16 cellular contexts compared by ENCODE assay signal in genomic region chr20:49660912-49661311, GRCh38.
"Had no signal": no experiment of that assay in that cellular context is flagged by ENCODE, and none has a peak within 500 bp of the region (broad histone marks: within the 10 kb centered on the region; RNA-seq: fewer than 3 reads in every experiment).

No MANE protein-coding gene starts in this region.

- FAIRE-seq: TTC549 had no signal

- H3K27me3 ChIP-seq: body of pancreas, esophagus squamous epithelium, tibial artery, uterus had no signal

- H3K4me3 ChIP-seq: body of pancreas, esophagus squamous epithelium, tibial artery, uterus had no signal

- H3K4me3 Mint-ChIP-seq: activated CD4-positive, alpha-beta memory T cell treated with anti-CD3 and anti-CD28 coated beads, Interleukin-2, amount 10 ng/mL, durations not matched to agents 7 days and 5 days; activated CD8-positive, alpha-beta memory T cell treated with anti-CD3 and anti-CD28 coated beads, Interleukin-2, amount 10 ng/mL, durations not matched to agents 7 days and 5 days; activated naive CD4-positive, alpha-beta T cell treated with anti-CD3 and anti-CD28 coated beads for 36 hours; effector memory CD8-positive, alpha-beta T cell had no signal

- DNase-seq: activated CD4-positive, alpha-beta memory T cell treated with anti-CD3 and anti-CD28 coated beads, Interleukin-2, amount 10 ng/mL, durations not matched to agents 7 days and 5 days; activated CD4-positive, alpha-beta T cell treated with anti-CD3 and anti-CD28 coated beads for 48 hours; activated CD4-positive, CD25-positive, alpha-beta regulatory T cell; activated naive CD4-positive, alpha-beta T cell treated with anti-CD3 and anti-CD28 coated beads for 36 hours; body of pancreas; effector memory CD8-positive, alpha-beta T cell; esophagus squamous epithelium; left ventricle myocardium superior; stimulated activated CD4-positive, alpha-beta T cell treated with anti-CD3 and anti-CD28 coated beads, Interleukin-2, amount 100 ng/mL, for 24 hours; stimulated activated naive CD8-positive, alpha-beta T cell treated with anti-CD3 and anti-CD28 coated beads, Interleukin-15, Interleukin-2, amounts not matched to agents 100 U/mL and 50 U/mL, for 24 hours; substantia nigra; tibial artery; uterus had no signal

- H3K9me3 ChIP-seq: body of pancreas, tibial artery, uterus had no signal

- H3K27me3 Mint-ChIP-seq: activated CD4-positive, alpha-beta memory T cell treated with anti-CD3 and anti-CD28 coated beads, Interleukin-2, amount 10 ng/mL, durations not matched to agents 7 days and 5 days; activated CD8-positive, alpha-beta memory T cell treated with anti-CD3 and anti-CD28 coated beads, Interleukin-2, amount 10 ng/mL, durations not matched to agents 7 days and 5 days; effector memory CD8-positive, alpha-beta T cell; progenitor cell of endocrine pancreas had no signal

- H3K36me3 ChIP-seq: uterus had no signal

- H3K9me3 Mint-ChIP-seq: activated CD4-positive, alpha-beta memory T cell treated with anti-CD3 and anti-CD28 coated beads, Interleukin-2, amount 10 ng/mL, durations not matched to agents 7 days and 5 days; activated naive CD4-positive, alpha-beta T cell treated with anti-CD3 and anti-CD28 coated beads for 36 hours; effector memory CD8-positive, alpha-beta T cell had no signal

- ATAC-seq: body of pancreas; left ventricle myocardium superior; stimulated activated naive CD8-positive, alpha-beta T cell treated with anti-CD3 and anti-CD28 coated beads, Interleukin-15, Interleukin-2, amounts not matched to agents 100 U/mL and 50 U/mL, for 24 hours had no signal

- H3K27ac ChIP-seq: tibial artery, uterus had no signal

- H3K27ac Mint-ChIP-seq: activated CD4-positive, alpha-beta memory T cell treated with anti-CD3 and anti-CD28 coated beads, Interleukin-2, amount 10 ng/mL, durations not matched to agents 7 days and 5 days; activated naive CD4-positive, alpha-beta T cell treated with anti-CD3 and anti-CD28 coated beads for 36 hours; progenitor cell of endocrine pancreas had no signal
